Comparison of ENCODE assay signal across 10 cellular contexts in genomic region chr4:65669008-65669971, GRCh38. TPM values are rescaled to one million over a fixed set of nuclear protein-coding genes. Genes with fewer than 3 reads are reported as not detected.
DNase-seq lines count a peak whose midpoint lies in the region; ATAC-seq, FAIRE-seq and TF ChIP-seq lines count a peak whose summit lies in the region.
"Had no signal": no experiment of that assay in that cellular context is flagged by ENCODE, and none has a peak within 500 bp of the region (broad histone marks: within the 10 kb centered on the region; RNA-seq: fewer than 3 reads in every experiment).

No MANE protein-coding gene starts in this region.

- intact Hi-C loops in aorta (cut with DNase I) = no loop called here

- H3K27me3 ChIP-seq in muscle layer of duodenum (ENCODE audit: low read depth, low read length) (peaks cover 20% of the 10 kb centered on the region), aorta (ENCODE audit: control insufficient read depth in 1 of 2, insufficient read depth in 2 of 2, low read length in 1 of 2) (peaks cover 0 to 4% of the 10 kb centered on the region in 2 donors)

- peaks cover 0 to 26% of the 10 kb centered on the region in 2 donors for H3K4me1 ChIP-seq in muscle layer of duodenum (ENCODE audit: control insufficient read depth in 1 of 2, insufficient read depth in 2 of 2, low read length in 2 of 2)
- H3K4me1 ChIP-seq in aorta (ENCODE audit: control insufficient read depth in 1 of 2, insufficient read depth in 2 of 2, low read length in 2 of 2) = no peaks in the 10 kb centered on the region

- H3K4me3 ChIP-seq in muscle layer of duodenum (ENCODE audit: low read depth in 1 of 2, low read length in 2 of 2) (peak overlapping the region; percentile 57 to 74), aorta (ENCODE audit: low read length in 2 of 2) (no peak overlapping the region)

- H3K36me3 Mint-ChIP-seq in activated naive CD8-positive, alpha-beta T cell treated with anti-CD3 and anti-CD28 coated beads, Interleukin-2, amount 10 ng/mL, durations not matched to agents 7 days and 5 days = peaks cover 3% of the 10 kb centered on the region
- H3K36me3 Mint-ChIP-seq in activated naive CD8-positive, alpha-beta T cell treated with anti-CD3 and anti-CD28 coated beads, Interleukin-2, amount 50 U/mL, for 24 hours (ENCODE audit: low read depth) = peaks cover 2% of the 10 kb centered on the region
- H3K36me3 Mint-ChIP-seq in endothelial cell (ENCODE audit: low read depth, unreplicated experiment) = no peaks in the 10 kb centered on the region

- DNase-seq in activated naive CD8-positive, alpha-beta T cell treated with anti-CD3 and anti-CD28 coated beads, Interleukin-2, amount 10 ng/mL, durations not matched to agents 7 days and 5 days = peak; percentile 27
- no peak for DNase-seq in activated naive CD8-positive, alpha-beta T cell treated with anti-CD3 and anti-CD28 coated beads, Interleukin-2, amount 50 U/mL, for 24 hours
- DNase-seq in endothelial cell (ENCODE audit: low spot score) (peak; percentile 14), aorta (peak; percentile 42 to 78), D721Med (ENCODE audit: insufficient read length, low spot score) (no peak), NCI-H524 treated with DMSO at 0.1 percent for 48 hours (lab: John Stamatoyannopoulos, UW) (no peak), NCI-H2227 (lab: John Stamatoyannopoulos, UW; ENCODE audit: unreplicated experiment) (no peak)
- DNase-seq: Calu3; stimulated activated CD4-positive, alpha-beta T cell treated with anti-CD3 and anti-CD28 coated beads, Interleukin-12 subunit alpha, Interleukin-12 subunit beta, amount 100 ng/mL, for 4 hours had no signal

- TF ChIP-seq CTCF in endothelial cell (IDR thresholded peaks at IDR 0.05; ENCODE audit: unreplicated experiment) (no peak), D721Med (IDR thresholded peaks at IDR 0.05; ENCODE audit: insufficient read depth, missing control alignments) (no peak)

- H3K36me3 ChIP-seq in muscle layer of duodenum (ENCODE audit: control insufficient read depth in 1 of 2, insufficient read depth in 2 of 2, low read length in 2 of 2) = no peaks in the 10 kb centered on the region
- no peaks in the 10 kb centered on the region for H3K36me3 ChIP-seq in aorta (ENCODE audit: control insufficient read depth in 1 of 2, insufficient read depth in 2 of 2, low read length in 1 of 2)

- no peak for ATAC-seq in activated naive CD8-positive, alpha-beta T cell treated with anti-CD3 and anti-CD28 coated beads, Interleukin-2, amount 10 ng/mL, durations not matched to agents 7 days and 5 days (ENCODE audit: low read depth)
- ATAC-seq in activated naive CD8-positive, alpha-beta T cell treated with anti-CD3 and anti-CD28 coated beads, Interleukin-2, amount 50 U/mL, for 24 hours = no peak
- ATAC-seq in aorta (ENCODE audit: low FRiP score) = peak; percentile 9

- WGBS in aorta, 2 donors = 1 to 2% methylated on average over 58 to 59 of the region's 59 CpGs

- H3K4me1 Mint-ChIP-seq in activated naive CD8-positive, alpha-beta T cell treated with anti-CD3 and anti-CD28 coated beads, Interleukin-2, amount 10 ng/mL, durations not matched to agents 7 days and 5 days = peaks cover 2% of the 10 kb centered on the region
- H3K4me1 Mint-ChIP-seq in activated naive CD8-positive, alpha-beta T cell treated with anti-CD3 and anti-CD28 coated beads, Interleukin-2, amount 50 U/mL, for 24 hours = peaks cover 4% of the 10 kb centered on the region
- H3K4me1 Mint-ChIP-seq in endothelial cell (ENCODE audit: unreplicated experiment) = peaks cover 12% of the 10 kb centered on the region

- H3K9me3 ChIP-seq in muscle layer of duodenum (ENCODE audit: control insufficient read depth in 1 of 2, low read length in 2 of 2) (no peaks in the 10 kb centered on the region), aorta (ENCODE audit: control insufficient read depth, low read length) (no peaks in the 10 kb centered on the region)

- H3K4me3 Mint-ChIP-seq in activated naive CD8-positive, alpha-beta T cell treated with anti-CD3 and anti-CD28 coated beads, Interleukin-2, amount 10 ng/mL, durations not matched to agents 7 days and 5 days = no peak overlapping the region
- H3K4me3 Mint-ChIP-seq in activated naive CD8-positive, alpha-beta T cell treated with anti-CD3 and anti-CD28 coated beads, Interleukin-2, amount 50 U/mL, for 24 hours = no peak overlapping the region
- H3K4me3 Mint-ChIP-seq in endothelial cell (ENCODE audit: unreplicated experiment) = peak overlapping the region; percentile 87

- no peak overlapping the region for H3K27ac ChIP-seq in muscle layer of duodenum (ENCODE audit: low read length)
- no peak overlapping the region for H3K27ac ChIP-seq in aorta (ENCODE audit: low read depth in 1 of 2, low read length in 2 of 2)

- POLR2A ChIA-PET in activated naive CD8-positive, alpha-beta T cell treated with anti-CD3 and anti-CD28 coated beads, Interleukin-2, amount 10 ng/mL, durations not matched to agents 7 days and 5 days (lab: Charles Lee) = no interaction called here

- H3K9me3 Mint-ChIP-seq in activated naive CD8-positive, alpha-beta T cell treated with anti-CD3 and anti-CD28 coated beads, Interleukin-2, amount 10 ng/mL, durations not matched to agents 7 days and 5 days = no peaks in the 10 kb centered on the region
- no peaks in the 10 kb centered on the region for H3K9me3 Mint-ChIP-seq in activated naive CD8-positive, alpha-beta T cell treated with anti-CD3 and anti-CD28 coated beads, Interleukin-2, amount 50 U/mL, for 24 hours
- H3K9me3 Mint-ChIP-seq in endothelial cell (ENCODE audit: unreplicated experiment) = no peaks in the 10 kb centered on the region

- no peak for FAIRE-seq in D721Med (lab: Jason Lieb, UNC)

- H3K27ac Mint-ChIP-seq in activated naive CD8-positive, alpha-beta T cell treated with anti-CD3 and anti-CD28 coated beads, Interleukin-2, amount 10 ng/mL, durations not matched to agents 7 days and 5 days = no peak overlapping the region
- H3K27ac Mint-ChIP-seq in activated naive CD8-positive, alpha-beta T cell treated with anti-CD3 and anti-CD28 coated beads, Interleukin-2, amount 50 U/mL, for 24 hours = no peak overlapping the region
- H3K27ac Mint-ChIP-seq in endothelial cell (ENCODE audit: unreplicated experiment) = peak overlapping the region; percentile 16

- H3K27me3 Mint-ChIP-seq in activated naive CD8-positive, alpha-beta T cell treated with anti-CD3 and anti-CD28 coated beads, Interleukin-2, amount 10 ng/mL, durations not matched to agents 7 days and 5 days = peaks cover 45% of the 10 kb centered on the region
- peaks cover 56% of the 10 kb centered on the region for H3K27me3 Mint-ChIP-seq in activated naive CD8-positive, alpha-beta T cell treated with anti-CD3 and anti-CD28 coated beads, Interleukin-2, amount 50 U/mL, for 24 hours
- H3K27me3 Mint-ChIP-seq in endothelial cell (ENCODE audit: unreplicated experiment) = peaks cover 17% of the 10 kb centered on the region

RNA-seq across cellular contexts. Expression of gene EPHA5, which starts 1.0 kb away (rescaled TPM):
- total RNA-seq in activated naive CD8-positive, alpha-beta T cell treated with anti-CD3 and anti-CD28 coated beads, Interleukin-2, amount 10 ng/mL, durations not matched to agents 7 days and 5 days = not detected
- total RNA-seq in endothelial cell (ENCODE audit: unreplicated experiment) = not detected
- total RNA-seq in aorta = under 1 TPM; 0.10 to 0.39 TPM
- not detected for polyA plus RNA-seq in aorta
- total RNA-seq: Calu3 had no signal

Comparison
In these comparisons a context has a peak if more than half of its experiments do, and no peak if none do; other contexts are left out.
1. DNase-seq: peak in activated naive CD8-positive, alpha-beta T cell treated with anti-CD3 and anti-CD28 coated beads, Interleukin-2, amount 10 ng/mL, durations not matched to agents 7 days and 5 days (single experiment), endothelial cell (single experiment) and aorta (2 of 2); none in activated naive CD8-positive, alpha-beta T cell treated with anti-CD3 and anti-CD28 coated beads, Interleukin-2, amount 50 U/mL, for 24 hours (single experiment), D721Med (single experiment), NCI-H524 treated with DMSO at 0.1 percent for 48 hours (single experiment) and NCI-H2227 (single experiment).
2. H3K4me3 ChIP-seq: peak in muscle layer of duodenum (2 of 2); none in aorta (0 of 2).